12 cellular contexts compared by ENCODE assay signal in genomic region chr10:6383099-6383812, GRCh38.
DNase-seq lines count a peak whose midpoint lies in the region; ATAC-seq lines count a peak whose summit lies in the region.
"Had no signal": no experiment of that assay in that cellular context is flagged by ENCODE, and none has a peak within 500 bp of the region (broad histone marks: within the 10 kb centered on the region; RNA-seq: fewer than 3 reads in every experiment).

No MANE protein-coding gene starts in this region.

- H3K9me3 ChIP-seq in BLaER1 (peaks cover 41% of the 10 kb centered on the region), adipocyte (ENCODE audit: control insufficient read depth, low read length) (no peaks in the 10 kb centered on the region)

- H3K36me3 ChIP-seq in BLaER1 (peaks cover 9% of the 10 kb centered on the region), adipocyte (ENCODE audit: control insufficient read depth, insufficient read depth, low read length, severe bottlenecking) (no peaks in the 10 kb centered on the region), rectal smooth muscle tissue (ENCODE audit: control insufficient read depth, insufficient read depth, low read length) (no peaks in the 10 kb centered on the region)
- H3K36me3 ChIP-seq: gastrocnemius medialis had no signal

- peaks cover 30% of the 10 kb centered on the region for H3K4me1 ChIP-seq in BLaER1
- H3K4me1 ChIP-seq in adipocyte (ENCODE audit: control insufficient read depth, insufficient read depth, low read length), result peaks cover 3% of the 10 kb centered on the region
- peaks cover 11% of the 10 kb centered on the region for H3K4me1 ChIP-seq in rectal smooth muscle tissue (ENCODE audit: control insufficient read depth, insufficient read depth, low read length)

- peak overlapping the region; percentile 93 for H3K4me2 ChIP-seq in BLaER1

- DNase-seq in adipocyte (ENCODE audit: low read depth) (peak; percentile 79), head of caudate nucleus (peak in 34 of 42 donors; percentile 35 to 88 (median 64)), NCI-H526 (lab: John Stamatoyannopoulos, UW) (no peak), Kasumi-1 (lab: John Stamatoyannopoulos, UW) (no peak), NCI-H82 (lab: John Stamatoyannopoulos, UW) (no peak)
- DNase-seq: activated effector memory CD4-positive, alpha-beta T cell treated with anti-CD3 and anti-CD28 coated beads, Interleukin-2, amount 50 U/mL, for 16 hours; DMS 273 treated with DMSO at 0.1 percent for 48 hours; gastrocnemius medialis; NCI-H510A treated with DMSO at 0.1 percent for 48 hours had no signal

- no peak overlapping the region for H3K4me3 ChIP-seq in BLaER1
- no peak overlapping the region for H3K4me3 ChIP-seq in adipocyte (ENCODE audit: low read length)
- no peak overlapping the region for H3K4me3 ChIP-seq in rectal smooth muscle tissue (ENCODE audit: low read length)
- H3K4me3 ChIP-seq: gastrocnemius medialis had no signal

- ATAC-seq in GM19324 (IDR thresholded peaks at IDR 0.05; ENCODE audit: low FRiP score, unreplicated experiment), result no peak
- ATAC-seq: gastrocnemius medialis had no signal

- H3K9ac ChIP-seq in BLaER1 (no peak overlapping the region), adipocyte (ENCODE audit: low read length) (no peak overlapping the region), rectal smooth muscle tissue (ENCODE audit: low read length) (no peak overlapping the region)

- intact Hi-C loops in head of caudate nucleus (cut with DNase I), result no loop called here

- H3K27ac ChIP-seq in BLaER1 (no peak overlapping the region), rectal smooth muscle tissue (ENCODE audit: low read depth, low read length) (peak overlapping the region; percentile 70)
- H3K27ac ChIP-seq: gastrocnemius medialis had no signal

- no peaks in the 10 kb centered on the region; the same call in 1 of the 2 replicates for H4K20me1 ChIP-seq in BLaER1

- H3K27me3 ChIP-seq in BLaER1 (no peaks in the 10 kb centered on the region; the same call in 1 of the 2 replicates), adipocyte (replicated peaks; ENCODE audit: control insufficient read depth, insufficient read depth, low read length) (no peaks in the 10 kb centered on the region), rectal smooth muscle tissue (ENCODE audit: control insufficient read depth, insufficient read depth, low read length) (no peaks in the 10 kb centered on the region)
- H3K27me3 ChIP-seq: gastrocnemius medialis had no signal

Comparison
In these comparisons a context has a peak if more than half of its experiments do, and no peak if none do; other contexts are left out.
1. DNase-seq: peak in adipocyte (single experiment) and head of caudate nucleus (34 of 42); none in NCI-H526 (0 of 2), Kasumi-1 (0 of 2) and NCI-H82 (single experiment).